Comparison of ENCODE assay signal across 13 cellular contexts in the genomic region with DNA sequence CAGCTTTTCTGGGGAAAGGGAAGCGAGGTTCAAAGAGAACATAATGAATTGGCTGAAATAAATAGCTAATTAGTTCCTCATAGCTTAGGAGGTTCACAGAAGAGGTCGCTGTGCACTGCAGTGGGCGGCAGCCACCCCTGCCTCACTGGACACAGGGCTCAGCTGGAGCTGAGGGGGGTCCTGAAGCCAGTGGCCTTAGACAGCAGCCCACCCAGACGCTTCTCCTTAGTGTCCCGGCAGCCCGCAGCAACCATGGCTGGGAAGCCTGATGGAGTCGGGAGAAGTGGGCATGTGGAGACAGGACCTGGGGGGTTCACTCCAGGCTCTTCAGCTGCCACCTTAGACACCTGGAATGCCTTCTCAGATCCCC.
"Had no signal": no experiment of that assay in that cellular context is flagged by ENCODE, and none has a peak within 500 bp of the region (broad histone marks: within the 10 kb centered on the region; RNA-seq: fewer than 3 reads in every experiment).

No MANE protein-coding gene starts in this region.

- ATAC-seq: activated CD4-positive, alpha-beta T cell treated with anti-CD3 and anti-CD28 coated beads for 36 hours; activated T-cell treated with anti-CD3 and anti-CD28 coated beads, Interleukin-2, amount 50 U/mL, for 72 hours; stimulated activated naive CD8-positive, alpha-beta T cell treated with anti-CD3 and anti-CD28 coated beads, Interleukin-15, Interleukin-2, amounts not matched to agents 100 U/mL and 50 U/mL, for 24 hours; T-helper 17 cell; upper lobe of right lung had no signal

- H3K4me3 ChIP-seq: left ventricle myocardium inferior, right atrium auricular region, upper lobe of right lung had no signal

- H3K27me3 ChIP-seq: right atrium auricular region had no signal

- H3K36me3 ChIP-seq: left ventricle myocardium inferior, right atrium auricular region, upper lobe of right lung had no signal

- H3K36me3 Mint-ChIP-seq: activated CD4-positive, alpha-beta memory T cell treated with anti-CD3 and anti-CD28 coated beads for 36 hours; activated naive CD8-positive, alpha-beta T cell; memory B cell had no signal

- H3K27ac ChIP-seq: left ventricle myocardium inferior, right atrium auricular region, upper lobe of right lung had no signal

- DNase-seq: activated CD4-positive, alpha-beta memory T cell treated with anti-CD3 and anti-CD28 coated beads for 36 hours; activated CD4-positive, alpha-beta T cell treated with anti-CD3 and anti-CD28 coated beads for 36 hours; activated gamma-delta T cell; activated T-cell treated with anti-CD3 and anti-CD28 coated beads, Interleukin-2, amount 50 U/mL, for 72 hours; cerebellar nuclear complex; left ventricle myocardium inferior; stimulated activated CD4-positive, alpha-beta T cell treated with anti-CD3 and anti-CD28 coated beads, Interleukin-4, amount 100 ng/mL, for 24 hours; stimulated activated naive CD8-positive, alpha-beta T cell treated with anti-CD3 and anti-CD28 coated beads, Interleukin-15, Interleukin-2, amounts not matched to agents 100 U/mL and 50 U/mL, for 24 hours; T-helper 17 cell; upper lobe of right lung had no signal

- H3K4me3 Mint-ChIP-seq: activated CD4-positive, alpha-beta memory T cell treated with anti-CD3 and anti-CD28 coated beads for 36 hours; activated CD4-positive, alpha-beta T cell treated with anti-CD3 and anti-CD28 coated beads for 36 hours; activated naive CD8-positive, alpha-beta T cell; activated T-cell treated with anti-CD3 and anti-CD28 coated beads, Interleukin-2, amount 50 U/mL, for 72 hours; memory B cell; T-helper 17 cell had no signal

- H3K4me1 ChIP-seq: left ventricle myocardium inferior, upper lobe of right lung had no signal

- H3K4me1 Mint-ChIP-seq: activated CD4-positive, alpha-beta T cell treated with anti-CD3 and anti-CD28 coated beads for 36 hours; memory B cell; T-helper 17 cell had no signal

- H3K27ac Mint-ChIP-seq: activated CD4-positive, alpha-beta memory T cell treated with anti-CD3 and anti-CD28 coated beads for 36 hours; activated CD4-positive, alpha-beta T cell treated with anti-CD3 and anti-CD28 coated beads for 36 hours; activated naive CD8-positive, alpha-beta T cell; activated T-cell treated with anti-CD3 and anti-CD28 coated beads, Interleukin-2, amount 50 U/mL, for 72 hours; memory B cell; T-helper 17 cell had no signal

- H3K9me3 ChIP-seq: left ventricle myocardium inferior, right atrium auricular region, upper lobe of right lung had no signal

- H3K9me3 Mint-ChIP-seq: activated CD4-positive, alpha-beta memory T cell treated with anti-CD3 and anti-CD28 coated beads for 36 hours; activated T-cell treated with anti-CD3 and anti-CD28 coated beads, Interleukin-2, amount 50 U/mL, for 72 hours; memory B cell had no signal
